Comparison of ENCODE assay signal across 7 cellular contexts in genomic region chr19:34175173-34175572, GRCh38. TPM values are rescaled to one million over a fixed set of nuclear protein-coding genes. Genes with fewer than 3 reads are reported as not detected.
DNase-seq lines count a peak whose midpoint lies in the region; ATAC-seq and TF ChIP-seq lines count a peak whose summit lies in the region.
"Not testable (repeated sequence)": the region's sequence is repeated elsewhere in the genome, so short reads cannot be mapped to it uniquely, and the experiment has no call there.

No MANE protein-coding gene starts in this region.

- H3K9me3 ChIP-seq in Loucy (ENCODE audit: insufficient read depth, low read depth, low read length): not testable (repeated sequence)

- H3K9me2 ChIP-seq in Loucy (replicated peaks; ENCODE audit: low read depth, low read length): not testable (repeated sequence)

- peak overlapping the region; percentile 97 for H3K4me2 ChIP-seq in Loucy (ENCODE audit: low read depth, low read length, poor library complexity, severe bottlenecking)

- H3F3A ChIP-seq in Loucy (ENCODE audit: low read depth): not testable (repeated sequence)

- in situ Hi-C loops in Caki2 (cut with HindIII; ENCODE audit: low pct_unique_long_range_greater_than_20kb, low sequenced_read_pairs): not testable (repeated sequence)

- peaks cover 71% of the 10 kb centered on the region for H4K20me1 ChIP-seq in Loucy (ENCODE audit: insufficient read depth, low read length, poor library complexity, severe bottlenecking)

- not testable (repeated sequence) for H3K27me3 Mint-ChIP-seq in activated B cell treated with CpG ODN at 0.5 μM for 24 hours; activated naive CD8-positive, alpha-beta T cell treated with anti-CD3 and anti-CD28 coated beads, Interleukin-2, amount 50 U/mL, for 24 hours; memory B cell

- intact Hi-C loops in activated B cell treated with CpG ODN at 0.5 μM for 24 hours (cut with micrococcal nuclease): not testable (repeated sequence)

- not testable (repeated sequence) for TF ChIP-seq CTCF in Loucy (conservative IDR thresholded peaks at IDR 0.05; ENCODE audit: low read length); activated B cell treated with CpG ODN at 0.5 μM for 24 hours (IDR thresholded peaks at IDR 0.05); epithelial cell of proximal tubule (conservative IDR thresholded peaks at IDR 0.05; ENCODE audit: low read depth, low read length)

- H3K36me3 Mint-ChIP-seq in activated B cell treated with CpG ODN at 0.5 μM for 24 hours (ENCODE audit: low read depth): peaks cover 38% of the 10 kb centered on the region
- H3K36me3 Mint-ChIP-seq in activated naive CD8-positive, alpha-beta T cell treated with anti-CD3 and anti-CD28 coated beads, Interleukin-2, amount 50 U/mL, for 24 hours (ENCODE audit: low read depth): peaks cover 20% of the 10 kb centered on the region
- not testable (repeated sequence) for H3K36me3 Mint-ChIP-seq in memory B cell

- CTCF ChIA-PET in activated B cell treated with CpG ODN at 0.5 μM for 24 hours (lab: Charles Lee): not testable (repeated sequence)

- H3K36me3 ChIP-seq in Loucy (ENCODE audit: insufficient read depth, low read length): not testable (repeated sequence)

- H3K27me3 ChIP-seq in Loucy (ENCODE audit: insufficient read depth, low read length, poor library complexity, severe bottlenecking): not testable (repeated sequence)

- POLR2A ChIA-PET in activated B cell treated with CpG ODN at 0.5 μM for 24 hours (lab: Charles Lee): not testable (repeated sequence)

- ATAC-seq in activated B cell treated with CpG ODN at 0.5 μM for 24 hours (ENCODE audit: low read depth); activated naive CD8-positive, alpha-beta T cell treated with anti-CD3 and anti-CD28 coated beads, Interleukin-2, amount 50 U/mL, for 24 hours; memory B cell (ENCODE audit: low read depth): not testable (repeated sequence)

- H3K27ac Mint-ChIP-seq in activated B cell treated with CpG ODN at 0.5 μM for 24 hours: peak overlapping the region; percentile 66
- not testable (repeated sequence) for H3K27ac Mint-ChIP-seq in activated naive CD8-positive, alpha-beta T cell treated with anti-CD3 and anti-CD28 coated beads, Interleukin-2, amount 50 U/mL, for 24 hours
- H3K27ac Mint-ChIP-seq in memory B cell: peak overlapping the region; percentile 90

- H3K4me1 ChIP-seq in Loucy (ENCODE audit: insufficient read depth, low read length, poor library complexity, severe bottlenecking): peaks cover 51% of the 10 kb centered on the region

- H3K4me3 ChIP-seq in Loucy (ENCODE audit: low read length, poor library complexity, severe bottlenecking) (peak overlapping the region; percentile 90), epithelial cell of proximal tubule (ENCODE audit: low read depth, low read length) (peak overlapping the region; percentile 1)

- not testable (repeated sequence) for H2AFZ ChIP-seq in Loucy (ENCODE audit: low read length)

- H3K4me3 Mint-ChIP-seq in activated B cell treated with CpG ODN at 0.5 μM for 24 hours (peak overlapping the region; percentile 64), memory B cell (peak overlapping the region; percentile 78)
- peak overlapping the region; percentile 55 for H3K4me3 Mint-ChIP-seq in activated naive CD8-positive, alpha-beta T cell treated with anti-CD3 and anti-CD28 coated beads, Interleukin-2, amount 50 U/mL, for 24 hours

- H3K4me1 Mint-ChIP-seq in activated B cell treated with CpG ODN at 0.5 μM for 24 hours (peaks cover 76% of the 10 kb centered on the region), memory B cell (peaks cover 33% of the 10 kb centered on the region)
- H3K4me1 Mint-ChIP-seq in activated naive CD8-positive, alpha-beta T cell treated with anti-CD3 and anti-CD28 coated beads, Interleukin-2, amount 50 U/mL, for 24 hours: peaks cover 73% of the 10 kb centered on the region

- H3K9me3 Mint-ChIP-seq in activated B cell treated with CpG ODN at 0.5 μM for 24 hours; activated naive CD8-positive, alpha-beta T cell treated with anti-CD3 and anti-CD28 coated beads, Interleukin-2, amount 50 U/mL, for 24 hours; memory B cell: not testable (repeated sequence)

- H3K9ac ChIP-seq in Loucy (ENCODE audit: low read depth, low read length, poor library complexity, severe bottlenecking): peak overlapping the region; percentile 98

- H3K79me2 ChIP-seq in Loucy (ENCODE audit: insufficient read depth, low read length): peaks cover 87% of the 10 kb centered on the region

- DNase-seq in Caki2 (ENCODE audit: low read depth) (peak; percentile 59), renal cortical epithelial cell (ENCODE audit: low read depth) (peak; percentile 38)
- not testable (repeated sequence) for DNase-seq in activated B cell treated with CpG ODN at 0.5 μM for 24 hours; activated naive CD8-positive, alpha-beta T cell treated with anti-CD3 and anti-CD28 coated beads, Interleukin-2, amount 50 U/mL, for 24 hours; epithelial cell of proximal tubule (ENCODE audit: low read depth); memory B cell (ENCODE audit: low spot score in 2 of 2)

RNA-seq across cellular contexts. Expression of gene LSM14A, which starts 2.9 kb away (rescaled TPM):
- 64.3 and 127 TPM in 2 replicates for total RNA-seq in Caki2 (2014; rRNA removed; shearing (Covaris generic); ENCODE audit: low replicate concordance)
- total RNA-seq in activated B cell treated with CpG ODN at 0.5 μM for 24 hours (136 and 142 TPM in 2 replicates), epithelial cell of proximal tubule (67.9 and 76.9 TPM in 2 replicates), renal cortical epithelial cell (75.9 and 112 TPM in 2 replicates)
